ENCODE assay signal across 7 cellular contexts in the genomic region with DNA sequence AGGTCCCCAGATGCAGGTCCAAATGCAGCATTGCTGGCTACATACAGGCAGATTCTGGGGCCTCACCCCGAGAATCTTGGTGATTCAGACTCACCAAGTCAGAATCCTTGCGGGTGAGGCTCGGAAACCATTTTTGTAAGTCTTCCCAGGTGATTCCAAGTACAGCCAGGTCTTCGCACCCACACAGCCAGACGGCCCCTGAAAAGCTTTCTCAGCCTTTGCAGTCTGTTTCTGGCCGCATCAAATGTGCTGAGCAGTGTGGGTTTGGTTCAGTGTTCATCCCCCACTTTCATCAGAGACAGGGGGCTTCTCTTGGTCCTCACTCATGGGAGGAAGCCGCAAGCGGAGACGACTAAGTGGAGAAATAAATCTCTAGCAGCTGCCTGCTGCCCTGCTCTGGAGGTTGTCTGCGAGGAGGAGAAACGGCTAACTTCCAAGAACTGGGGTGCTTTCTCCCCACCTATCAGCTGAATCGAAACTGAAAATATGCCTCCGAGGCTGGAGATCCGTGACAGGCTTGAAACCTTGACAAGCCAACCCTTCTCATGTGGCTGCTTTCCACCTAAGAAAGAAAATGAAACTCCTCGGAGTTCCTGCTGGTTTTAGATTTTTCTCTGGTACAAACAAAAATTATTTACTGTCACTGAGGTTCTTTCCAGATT. TPM values are rescaled to one million over a fixed set of nuclear protein-coding genes. Genes with fewer than 3 reads are reported as not detected.
DNase-seq lines count a peak whose midpoint lies in the region; ATAC-seq and TF ChIP-seq lines count a peak whose summit lies in the region.

No MANE protein-coding gene starts in this region.

- H3K4me3 ChIP-seq in neural progenitor cell: no peak overlapping the region
- H3K4me3 ChIP-seq in tibial nerve: peak overlapping the region; percentile 22 to 50 (median 34)

- H3K4me3 Mint-ChIP-seq in activated B cell treated with CpG ODN at 0.5 μM for 24 hours: peak overlapping the region; percentile 89
- no peak overlapping the region for H3K4me3 Mint-ChIP-seq in neural progenitor cell

- no peaks in the 10 kb centered on the region for H3K27me3 ChIP-seq in neural progenitor cell
- no peaks in the 10 kb centered on the region for H3K27me3 ChIP-seq in tibial nerve

- TF ChIP-seq EP300 in tibial nerve (IDR thresholded peaks at IDR 0.05): no peak

- POLR2A ChIA-PET in activated B cell treated with CpG ODN at 0.5 μM for 24 hours (lab: Charles Lee): interaction anchor here (0.6 to 3.6 kb wide), 8 partner anchors 9 to 518 kb away, joined by 3 to 36 read pairs (median 8); a partner anchor contains a TSS

- no peak for TF ChIP-seq CTCF in activated B cell treated with CpG ODN at 0.5 μM for 24 hours (IDR thresholded peaks at IDR 0.05)
- no peak for TF ChIP-seq CTCF in neural progenitor cell (IDR thresholded peaks at IDR 0.05)
- TF ChIP-seq CTCF in tibial nerve (IDR thresholded peaks at IDR 0.05): no peak

- H2AFZ ChIP-seq in neural progenitor cell (replicated peaks): peak overlapping the region; percentile 46

- no peaks in the 10 kb centered on the region for H3K79me2 ChIP-seq in neural progenitor cell (ENCODE audit: low read depth)

- H3K4me2 ChIP-seq in neural progenitor cell: no peak overlapping the region

- H3K27ac ChIP-seq in neural progenitor cell (no peak overlapping the region), tibial nerve (peak overlapping the region in 2 of 4 donors; percentile 67 to 68)

- H3K4me1 Mint-ChIP-seq in activated B cell treated with CpG ODN at 0.5 μM for 24 hours: peaks cover 43% of the 10 kb centered on the region
- H3K4me1 Mint-ChIP-seq in neural progenitor cell: peaks cover 8% of the 10 kb centered on the region

- no peak for TF ChIP-seq POLR2A in tibial nerve (IDR thresholded peaks at IDR 0.05)

- no peaks in the 10 kb centered on the region for H3K9me3 Mint-ChIP-seq in activated B cell treated with CpG ODN at 0.5 μM for 24 hours
- H3K9me3 Mint-ChIP-seq in neural progenitor cell: peaks cover 2% of the 10 kb centered on the region

- CTCF ChIA-PET in activated B cell treated with CpG ODN at 0.5 μM for 24 hours (lab: Charles Lee): interaction anchor here (0.8 to 2.1 kb wide), 6 partner anchors 8 to 112 kb away, joined by 3 to 12 read pairs (median 3); a partner anchor contains a TSS

- peak; percentile 83 for ATAC-seq in GM19043 (IDR thresholded peaks at IDR 0.05; ENCODE audit: low read depth, unreplicated experiment)
- ATAC-seq in HG03139 (IDR thresholded peaks at IDR 0.05; ENCODE audit: unreplicated experiment): peak; percentile 81
- ATAC-seq in activated B cell treated with CpG ODN at 0.5 μM for 24 hours (ENCODE audit: low read depth): peak; percentile 90

- H3K36me3 Mint-ChIP-seq in activated B cell treated with CpG ODN at 0.5 μM for 24 hours (ENCODE audit: low read depth) (no peaks in the 10 kb centered on the region), neural progenitor cell (no peaks in the 10 kb centered on the region)

- no peaks in the 10 kb centered on the region for H4K20me1 ChIP-seq in neural progenitor cell (ENCODE audit: low read depth)

- H3K27me3 Mint-ChIP-seq in activated B cell treated with CpG ODN at 0.5 μM for 24 hours: no peaks in the 10 kb centered on the region
- H3K27me3 Mint-ChIP-seq in neural progenitor cell (ENCODE audit: insufficient read depth, low read depth): peaks cover 12% of the 10 kb centered on the region

- peak; percentile 31 for DNase-seq in activated B cell treated with CpG ODN at 0.5 μM for 24 hours
- peak; percentile 49 for DNase-seq in effector CD4-positive, alpha-beta T cell
- no peak for DNase-seq in neural progenitor cell (ENCODE audit: low spot score)
- DNase-seq in tibial nerve (ENCODE audit: low spot score in 2 of 2): no peak
- DNase-seq in NCI-H2196 (lab: John Stamatoyannopoulos, UW; ENCODE audit: unreplicated experiment): no peak

- peak overlapping the region; percentile 90 for H3K27ac Mint-ChIP-seq in activated B cell treated with CpG ODN at 0.5 μM for 24 hours
- no peak overlapping the region for H3K27ac Mint-ChIP-seq in neural progenitor cell

- H3K9ac ChIP-seq in neural progenitor cell: no peak overlapping the region

- H3K36me3 ChIP-seq in neural progenitor cell: no peaks in the 10 kb centered on the region
- no peaks in the 10 kb centered on the region for H3K36me3 ChIP-seq in tibial nerve

- H3K9me3 ChIP-seq in neural progenitor cell (ENCODE audit: low read depth) (no peaks in the 10 kb centered on the region), tibial nerve (no peaks in the 10 kb centered on the region)

- peaks cover 11% of the 10 kb centered on the region for H3K4me1 ChIP-seq in neural progenitor cell
- peaks cover 0 to 10% (median 2%) of the 10 kb centered on the region in 4 donors for H3K4me1 ChIP-seq in tibial nerve

- 41 to 43% methylated on average over 15 of the region's 15 CpGs for WGBS in tibial nerve, 2 donors

- H3F3A ChIP-seq in neural progenitor cell (ENCODE audit: low read depth): peaks cover 4% of the 10 kb centered on the region

- intact Hi-C loops in activated B cell treated with CpG ODN at 0.5 μM for 24 hours (cut with micrococcal nuclease): loop anchor here (1.0 to 2.0 kb wide), 4 partner anchors 9 to 55 kb away; a partner anchor contains a TSS

RNA-seq across cellular contexts. Expression of a gene that starts 8.9 kb away (rescaled TPM):
- total RNA-seq in activated B cell treated with CpG ODN at 0.5 μM for 24 hours: 25.6 and 26.8 TPM in 2 replicates
- total RNA-seq in neural progenitor cell (ENCODE audit: low replicate concordance): 11.1 and 15.3 TPM in 2 replicates
- total RNA-seq in tibial nerve: 10 to 100 TPM; 20.5 to 38.1 (median 35.5) TPM

RNA-seq across cellular contexts. Expression of a gene that starts 20.5 kb away (rescaled TPM):
- total RNA-seq in activated B cell treated with CpG ODN at 0.5 μM for 24 hours: 29.9 and 33.4 TPM in 2 replicates
- total RNA-seq in neural progenitor cell (ENCODE audit: low replicate concordance): 55.3 and 79.8 TPM in 2 replicates
- 10 to 100 TPM; 35.1 to 40.4 (median 39.8) TPM for total RNA-seq in tibial nerve

Comparison
In these comparisons a context has a peak if more than half of its experiments do, and no peak if none do; other contexts are left out.
1. DNase-seq: peak in activated B cell treated with CpG ODN at 0.5 μM for 24 hours (single experiment) and effector CD4-positive, alpha-beta T cell (single experiment); none in neural progenitor cell (single experiment), tibial nerve (0 of 2) and NCI-H2196 (single experiment).
2. Peak in every context shown above with its lines, with median percentiles within 50 percentile points of each other: ATAC-seq.